ENCODE assay signal across 19 cellular contexts in the genomic region with DNA sequence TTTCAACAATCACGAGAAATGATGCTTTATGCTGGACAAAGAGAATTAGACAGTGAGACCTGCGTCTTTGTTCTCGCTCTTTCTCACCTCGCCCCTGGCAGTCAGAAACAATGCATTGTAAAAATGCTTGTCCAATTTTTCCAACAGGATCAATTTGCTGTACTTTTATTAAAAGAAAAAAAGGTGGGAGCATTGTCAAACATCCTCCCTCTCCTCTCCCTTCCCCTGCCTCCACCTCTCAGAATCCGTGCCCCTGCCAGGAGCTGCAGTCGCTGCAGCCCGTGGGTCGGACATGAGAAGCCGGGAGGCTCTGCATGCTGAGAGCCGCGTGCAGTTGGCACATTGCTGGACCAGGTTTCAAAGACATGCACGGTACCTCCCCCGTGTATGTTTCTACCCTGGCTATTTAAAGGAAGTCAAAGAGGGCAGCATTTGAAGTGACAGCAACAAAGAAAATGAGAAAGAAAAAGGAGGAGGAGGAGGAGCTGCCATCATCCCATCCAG.
"Had no signal": no experiment of that assay in that cellular context is flagged by ENCODE, and none has a peak within 500 bp of the region (broad histone marks: within the 10 kb centered on the region; RNA-seq: fewer than 3 reads in every experiment).

No MANE protein-coding gene starts in this region.

- H3K27me3 ChIP-seq: colonic mucosa, testis had no signal

- H3K9me3 ChIP-seq: colonic mucosa, esophagus squamous epithelium, prostate gland, testis had no signal

- H3K9me3 Mint-ChIP-seq: nephron had no signal

- H3K27ac Mint-ChIP-seq: activated naive CD8-positive, alpha-beta T cell treated with anti-CD3 and anti-CD28 coated beads, Interleukin-2, amount 50 U/mL, for 24 hours; nephron; stimulated activated naive CD8-positive, alpha-beta T cell treated with anti-CD3 and anti-CD28 coated beads, Interleukin-15, amount 100 ng/mL, for 72 hours had no signal

- H3K36me3 ChIP-seq: colonic mucosa, esophagus squamous epithelium, prostate gland had no signal

- FAIRE-seq: endothelial cell of umbilical vein had no signal

- H3K27ac ChIP-seq: colonic mucosa, esophagus squamous epithelium, prostate gland, testis had no signal

- H3K4me3 Mint-ChIP-seq: activated naive CD8-positive, alpha-beta T cell treated with anti-CD3 and anti-CD28 coated beads, Interleukin-2, amount 50 U/mL, for 24 hours; nephron; stimulated activated naive CD8-positive, alpha-beta T cell treated with anti-CD3 and anti-CD28 coated beads, Interleukin-15, amount 100 ng/mL, for 72 hours had no signal

- ATAC-seq: activated naive CD8-positive, alpha-beta T cell treated with anti-CD3 and anti-CD28 coated beads, Interleukin-2, amount 50 U/mL, for 24 hours; sciatic nerve; stimulated activated naive CD8-positive, alpha-beta T cell treated with anti-CD3 and anti-CD28 coated beads, Interleukin-15, amount 100 ng/mL, for 72 hours had no signal

- H3K4me1 Mint-ChIP-seq: activated naive CD8-positive, alpha-beta T cell treated with anti-CD3 and anti-CD28 coated beads, Interleukin-2, amount 50 U/mL, for 24 hours; nephron; stimulated activated naive CD8-positive, alpha-beta T cell treated with anti-CD3 and anti-CD28 coated beads, Interleukin-15, amount 100 ng/mL, for 72 hours had no signal

- H3K4me1 ChIP-seq: colonic mucosa, prostate gland, testis had no signal

- DNase-seq: activated CD4-positive, alpha-beta T cell treated with anti-CD3 and anti-CD28 coated beads for 1 hour; activated CD4-positive, alpha-beta T cell treated with anti-CD3 and anti-CD28 coated beads, Interleukin-2, amount 50 U/mL, for 4 hours; activated naive CD4-positive, alpha-beta T cell treated with Interleukin-2 at 50 U/mL for 16 hours; activated naive CD8-positive, alpha-beta T cell treated with anti-CD3 and anti-CD28 coated beads, Interleukin-2, amount 50 U/mL, for 24 hours; activated T-cell treated with anti-CD3 and anti-CD28 coated beads for 4 hours; colonic mucosa; effector CD8-positive, alpha-beta T cell; esophagus squamous epithelium; glutamatergic neuron; left ventricle myocardium superior; stimulated activated CD4-positive, alpha-beta T cell treated with anti-CD3 and anti-CD28 coated beads, Interleukin-1b, Interleukin-23, amount 100 ng/mL, for 48 hours; stimulated activated naive CD8-positive, alpha-beta T cell treated with anti-CD3 and anti-CD28 coated beads, Interleukin-15, amount 100 ng/mL, for 72 hours; T-helper 1 cell; T1000; testis had no signal

- H3K27me3 Mint-ChIP-seq: activated naive CD8-positive, alpha-beta T cell treated with anti-CD3 and anti-CD28 coated beads, Interleukin-2, amount 50 U/mL, for 24 hours had no signal

- H3K4me3 ChIP-seq: colonic mucosa, esophagus squamous epithelium, prostate gland, testis had no signal
